In the genomic region with DNA sequence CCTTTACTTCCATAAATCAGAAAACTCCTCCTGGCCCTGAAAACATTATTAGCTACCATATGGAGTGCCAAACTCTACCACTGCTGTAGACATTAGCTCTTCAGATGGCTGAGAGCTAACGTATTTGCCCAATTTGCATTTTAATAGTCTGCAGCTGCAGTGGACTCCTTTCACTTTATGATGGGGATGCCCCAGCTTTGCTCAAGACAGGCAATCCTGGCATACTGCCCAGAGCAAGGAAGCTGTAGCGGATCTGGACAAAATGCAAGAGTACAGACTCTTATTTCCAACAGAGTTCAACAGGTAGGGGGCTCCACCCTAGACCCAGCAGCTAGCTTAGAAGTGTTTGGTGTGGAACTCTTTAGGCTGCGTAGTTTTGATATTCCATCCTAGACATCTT, we compare ENCODE assay signal across 8 cellular contexts.
DNase-seq lines count a peak whose midpoint lies in the region; ATAC-seq and TF ChIP-seq lines count a peak whose summit lies in the region.

No MANE protein-coding gene starts in this region.

- TF ChIP-seq POLR2A in lower leg skin (IDR thresholded peaks at IDR 0.05) = no peak

- H3K4me3 Mint-ChIP-seq in nephron = no peak overlapping the region

- peak overlapping the region in 2 of 3 experiments; percentile 1 to 13 for H3K27ac Mint-ChIP-seq in nephron

- ATAC-seq in GM19467 (IDR thresholded peaks at IDR 0.05; ENCODE audit: unreplicated experiment) = peak; percentile 87
- ATAC-seq in HG03439 (IDR thresholded peaks at IDR 0.05; ENCODE audit: unreplicated experiment) = peak; percentile 61

- H3K4me1 Mint-ChIP-seq in nephron = peaks cover 13% of the 10 kb centered on the region

- no peak overlapping the region for H3K4me3 ChIP-seq in lower leg skin (ENCODE audit: low read depth, poor library complexity, severe bottlenecking)

- H3K9me3 Mint-ChIP-seq in nephron = no peaks in the 10 kb centered on the region

- DNase-seq in DMS153 (lab: John Stamatoyannopoulos, UW) (peak; percentile 82), RPMI8226 (peak; percentile 94), G401 (ENCODE audit: low spot score) (no peak), lower leg skin (ENCODE audit: low spot score in 2 of 2) (no peak)
- no peak for DNase-seq in activated CD4-positive, CD25-positive, alpha-beta regulatory T cell (lab: John Stamatoyannopoulos, UW)

- intact Hi-C loops in lower leg skin (cut with DNase I; ENCODE audit: low total_unique reads) = no loop called here

- peaks cover 25% of the 10 kb centered on the region for H3K27me3 Mint-ChIP-seq in nephron (ENCODE audit: low read depth)

- in situ Hi-C loops in G401 (cut with HindIII; ENCODE audit: low sequenced_read_pairs) = no loop called here

- H3K36me3 Mint-ChIP-seq in nephron (ENCODE audit: low read depth) = no peaks in the 10 kb centered on the region

- 41% methylated on average over 3 of the region's 3 CpGs for WGBS in lower leg skin, 2 donors

- TF ChIP-seq CTCF in nephron (IDR thresholded peaks at IDR 0.05; ENCODE audit: unreplicated experiment in 3 of 3) (peak in 1 of 3 experiments; percentile 3), lower leg skin (IDR thresholded peaks at IDR 0.05) (no peak)

Comparison
In these comparisons a context has a peak if more than half of its experiments do, and no peak if none do; other contexts are left out.
1. DNase-seq: peak in DMS153 (single experiment) and RPMI8226 (single experiment); none in activated CD4-positive, CD25-positive, alpha-beta regulatory T cell (0 of 4), G401 (single experiment) and lower leg skin (0 of 2).